In the genomic region with DNA sequence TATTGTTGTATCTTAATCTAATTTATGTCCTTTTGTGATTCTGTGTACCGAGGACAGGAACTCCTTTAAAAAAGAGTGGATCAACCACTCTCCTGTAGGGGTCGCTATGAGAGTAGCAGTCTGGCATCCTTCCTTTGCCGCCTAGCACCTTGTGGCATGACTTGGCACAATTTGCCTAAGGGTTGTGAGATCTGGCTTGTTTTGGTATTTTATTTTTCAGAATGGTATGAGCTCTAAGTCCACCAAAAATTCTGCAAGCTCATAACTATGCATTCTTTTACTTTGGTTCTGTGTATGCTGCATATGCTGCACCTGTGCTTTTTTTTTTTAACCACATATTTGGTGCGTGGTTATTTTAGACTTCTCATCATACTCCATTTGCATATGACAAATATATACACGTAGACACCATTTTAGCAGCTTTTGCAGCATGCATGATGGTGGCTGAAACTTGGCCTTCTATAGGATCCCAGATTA, we compare ENCODE assay signal across 8 cellular contexts.
DNase-seq lines count a peak whose midpoint lies in the region; ATAC-seq and TF ChIP-seq lines count a peak whose summit lies in the region.

No MANE protein-coding gene starts in this region.

- no peaks in the 10 kb centered on the region for H3K4me1 Mint-ChIP-seq in stimulated activated effector memory CD8-positive, alpha-beta T cell treated with anti-CD3 and anti-CD28 coated beads, Interleukin-12 subunit alpha, Interleukin-12 subunit beta, amount 100 ng/mL, for 72 hours

- peaks cover 23% of the 10 kb centered on the region for H3K4me1 ChIP-seq in OCI-LY3 (ENCODE audit: low read length)

- H3K27ac Mint-ChIP-seq in stimulated activated effector memory CD8-positive, alpha-beta T cell treated with anti-CD3 and anti-CD28 coated beads, Interleukin-12 subunit alpha, Interleukin-12 subunit beta, amount 100 ng/mL, for 72 hours, result no peak overlapping the region

- peak overlapping the region; percentile 23 for H2AFZ ChIP-seq in OCI-LY3 (ENCODE audit: low read depth, low read length)

- TF ChIP-seq CTCF in OCI-LY3 (IDR thresholded peaks at IDR 0.05; ENCODE audit: low read depth, low read length) (peak; percentile 96), fibroblast of the aortic adventitia (IDR thresholded peaks at IDR 0.05; ENCODE audit: insufficient read depth, low read length) (peak; percentile 25)

- H3K4me3 Mint-ChIP-seq in stimulated activated effector memory CD8-positive, alpha-beta T cell treated with anti-CD3 and anti-CD28 coated beads, Interleukin-12 subunit alpha, Interleukin-12 subunit beta, amount 100 ng/mL, for 72 hours, result no peak overlapping the region

- H3K9ac ChIP-seq in OCI-LY3 (ENCODE audit: low read length), result peak overlapping the region; percentile 43

- no peaks in the 10 kb centered on the region for H4K20me1 ChIP-seq in OCI-LY3 (ENCODE audit: insufficient read depth, low read length)

- H3K4me2 ChIP-seq in OCI-LY3 (ENCODE audit: low read length), result peak overlapping the region; percentile 93

- peak; percentile 51 for DNase-seq in ELR (ENCODE audit: low read depth)
- peak; percentile 16 for DNase-seq in fibroblast of the aortic adventitia (ENCODE audit: low read depth)
- DNase-seq in superior temporal gyrus (ENCODE audit: extremely low spot score), result peak; percentile 79
- no peak for DNase-seq in stimulated activated effector memory CD8-positive, alpha-beta T cell treated with anti-CD3 and anti-CD28 coated beads, Interleukin-12 subunit alpha, Interleukin-12 subunit beta, amount 100 ng/mL, for 72 hours (ENCODE audit: low spot score in 2 of 2)
- DNase-seq in activated CD8-positive, alpha-beta memory T cell treated with anti-CD3 and anti-CD28 coated beads for 24 hours, result no peak

- ATAC-seq in GM19455 (IDR thresholded peaks at IDR 0.05; ENCODE audit: unreplicated experiment) (peak; percentile 73), HG03280 (IDR thresholded peaks at IDR 0.05; ENCODE audit: unreplicated experiment) (peak; percentile 72)
- ATAC-seq in stimulated activated effector memory CD8-positive, alpha-beta T cell treated with anti-CD3 and anti-CD28 coated beads, Interleukin-12 subunit alpha, Interleukin-12 subunit beta, amount 100 ng/mL, for 72 hours, result no peak

- 0 out of 2 replicates have a peak, but pooled peaks cover 2% of the 10 kb centered on the region for H3K79me2 ChIP-seq in OCI-LY3 (ENCODE audit: low read length)

- H3K9me3 Mint-ChIP-seq in stimulated activated effector memory CD8-positive, alpha-beta T cell treated with anti-CD3 and anti-CD28 coated beads, Interleukin-12 subunit alpha, Interleukin-12 subunit beta, amount 100 ng/mL, for 72 hours, result peaks cover 2% of the 10 kb centered on the region

- no peaks in the 10 kb centered on the region for H3K36me3 Mint-ChIP-seq in stimulated activated effector memory CD8-positive, alpha-beta T cell treated with anti-CD3 and anti-CD28 coated beads, Interleukin-12 subunit alpha, Interleukin-12 subunit beta, amount 100 ng/mL, for 72 hours

- H3K4me3 ChIP-seq in OCI-LY3 (ENCODE audit: low read length) (peak overlapping the region; percentile 73), fibroblast of the aortic adventitia (ENCODE audit: low read depth, low read length) (no peak overlapping the region)

- H3K27me3 ChIP-seq in OCI-LY3 (ENCODE audit: low read depth, low read length), result no peaks in the 10 kb centered on the region

- no peaks in the 10 kb centered on the region for H3K9me3 ChIP-seq in OCI-LY3 (ENCODE audit: insufficient read depth, low read length)

- no peaks in the 10 kb centered on the region for H3K36me3 ChIP-seq in OCI-LY3 (replicated peaks; ENCODE audit: low read depth, low read length)

- peak overlapping the region; percentile 77 for H3K27ac ChIP-seq in OCI-LY3 (ENCODE audit: low read length)

Comparison
In these comparisons a context has a peak if more than half of its experiments do, and no peak if none do; other contexts are left out.
1. DNase-seq: peak in ELR (single experiment), fibroblast of the aortic adventitia (single experiment) and superior temporal gyrus (single experiment); none in stimulated activated effector memory CD8-positive, alpha-beta T cell treated with anti-CD3 and anti-CD28 coated beads, Interleukin-12 subunit alpha, Interleukin-12 subunit beta, amount 100 ng/mL, for 72 hours (0 of 2) and activated CD8-positive, alpha-beta memory T cell treated with anti-CD3 and anti-CD28 coated beads for 24 hours (single experiment).